2 cellular contexts compared by ENCODE assay signal in the genomic region with DNA sequence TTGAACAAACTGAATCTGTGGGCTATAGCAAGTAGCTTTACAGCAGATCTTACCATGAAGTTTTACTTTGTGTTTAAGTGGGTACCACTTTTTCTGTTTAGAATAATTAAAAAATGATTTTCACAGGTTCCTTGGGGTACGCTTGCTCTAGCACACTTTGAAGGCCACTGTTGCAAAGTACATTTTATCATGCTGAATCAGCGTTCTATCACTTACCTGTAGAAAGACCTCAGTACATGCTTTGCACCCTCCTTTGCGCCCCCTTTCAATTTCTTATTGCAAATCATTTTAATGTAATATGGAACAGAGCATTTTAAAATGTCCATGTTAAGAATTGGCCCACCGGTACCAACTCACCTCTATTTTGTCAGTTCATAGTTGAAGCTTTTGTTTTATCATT. TPM values are rescaled to one million over a fixed set of nuclear protein-coding genes. Genes with fewer than 3 reads are reported as not detected.
"Had no signal": no experiment of that assay in that cellular context is flagged by ENCODE, and none has a peak within 500 bp of the region (broad histone marks: within the 10 kb centered on the region; RNA-seq: fewer than 3 reads in every experiment).

No MANE protein-coding gene starts in this region.

RNA-seq across cellular contexts. Expression of gene CTSV, which starts 31.4 kb away (rescaled TPM):
- total RNA-seq: naive thymus-derived CD8-positive, alpha-beta T cell had no signal
- polyA plus RNA-seq: naive thymus-derived CD4-positive, alpha-beta T cell; naive thymus-derived CD8-positive, alpha-beta T cell had no signal
